ENCODE assay signal across 8 cellular contexts in the genomic region with DNA sequence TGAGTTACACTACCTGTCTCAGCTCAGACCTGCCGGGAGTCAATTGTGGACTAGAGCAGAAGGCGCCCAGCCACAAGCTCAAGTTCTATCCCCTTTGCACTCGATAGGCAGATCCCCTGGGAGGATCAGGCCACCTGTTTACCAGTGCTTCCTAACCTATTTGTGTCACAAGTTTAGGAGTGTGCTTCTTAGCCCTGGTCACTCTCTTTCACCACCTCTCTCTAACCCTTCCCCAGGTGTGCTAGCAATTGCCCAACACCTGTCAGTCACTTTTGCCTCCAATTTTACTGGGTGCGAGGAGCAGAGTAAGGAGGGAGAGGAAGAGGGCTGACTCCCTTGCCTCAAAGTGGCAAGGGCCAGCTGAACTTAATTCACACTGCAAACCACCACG. TPM values are rescaled to one million over a fixed set of nuclear protein-coding genes. Genes with fewer than 3 reads are reported as not detected.
DNase-seq lines count a peak whose midpoint lies in the region; ATAC-seq, FAIRE-seq and TF ChIP-seq lines count a peak whose summit lies in the region.

No MANE protein-coding gene starts in this region.

- H3K9me3 ChIP-seq in HUES64 (ENCODE audit: insufficient read depth, low read depth, low read length) (no peaks in the 10 kb centered on the region), keratinocyte (ENCODE audit: control insufficient read depth, low read depth, low read length) (no peaks in the 10 kb centered on the region), subcutaneous abdominal adipose tissue (ENCODE audit: control insufficient read depth in 5 of 5, low read length in 5 of 5) (no peaks in the 10 kb centered on the region)

- DNase-seq in SIG-M5 treated with dmso at 0.1 percent for 504 hours (lab: John Stamatoyannopoulos, UW; ENCODE audit: unreplicated experiment) (peak; percentile 35), SIG-M5 (lab: John Stamatoyannopoulos, UW) (no peak), keratinocyte (ENCODE audit: low read depth, low spot score) (no peak), T1000 (lab: John Stamatoyannopoulos, UW) (no peak)
- DNase-seq in activated naive CD8-positive, alpha-beta T cell treated with anti-CD3 and anti-CD28 coated beads for 36 hours, result no peak

- no peaks in the 10 kb centered on the region for H3K9me1 ChIP-seq in keratinocyte (ENCODE audit: control insufficient read depth, extremely low read depth, insufficient read depth, low read length)

- WGBS in HUES64, result 36% methylated on average over 5 of the region's 5 CpGs

- peak; percentile 5 for FAIRE-seq in keratinocyte (lab: Jason Lieb, UNC)

- H3K4me3 ChIP-seq in HUES64 (ENCODE audit: low read length), result peak overlapping the region; percentile 87
- peak overlapping the region; percentile 71 to 91 (median 80) for H3K4me3 ChIP-seq in keratinocyte (ENCODE audit: control insufficient read depth in 2 of 3, extremely low read depth in 1 of 3, insufficient read depth in 2 of 3, low read depth in 1 of 3, low read length in 3 of 3)
- H3K4me3 ChIP-seq in subcutaneous abdominal adipose tissue (ENCODE audit: low read depth in 1 of 5, low read length in 5 of 5), result peak overlapping the region; percentile 85 to 93 (median 88)

- H3K79me2 ChIP-seq in keratinocyte (ENCODE audit: control insufficient read depth, insufficient read depth, low read length), result peaks cover 39% of the 10 kb centered on the region

- H3K4me1 ChIP-seq in HUES64 (ENCODE audit: insufficient read depth, low read length) (peaks cover 27% of the 10 kb centered on the region), keratinocyte (ENCODE audit: control insufficient read depth, extremely low read depth, insufficient read depth, low read length) (peaks cover 14% of the 10 kb centered on the region), subcutaneous abdominal adipose tissue (ENCODE audit: control insufficient read depth in 5 of 5, insufficient read depth in 5 of 5, low read length in 5 of 5) (peaks cover 0 to 34% (median 28%) of the 10 kb centered on the region in 5 donors)

- dilution Hi-C loops in keratinocyte (cut with MboI; ENCODE audit: extremely low pct_ligation_motif_present, low sequenced_read_pairs), result no loop called here

- H3K27ac Mint-ChIP-seq in activated naive CD8-positive, alpha-beta T cell treated with anti-CD3 and anti-CD28 coated beads for 36 hours, result peak overlapping the region; percentile 93

- H4K20me1 ChIP-seq in keratinocyte (ENCODE audit: control insufficient read depth, extremely low read depth, insufficient read depth, low read length), result no peaks in the 10 kb centered on the region

- peaks cover 26% of the 10 kb centered on the region for H3K36me3 ChIP-seq in HUES64 (ENCODE audit: insufficient read depth, low read length)
- peaks cover 0 to 7% of the 10 kb centered on the region in 2 experiments for H3K36me3 ChIP-seq in keratinocyte (ENCODE audit: control insufficient read depth in 2 of 2, extremely low read depth in 1 of 2, insufficient read depth in 2 of 2, low read length in 2 of 2)
- no peaks in the 10 kb centered on the region for H3K36me3 ChIP-seq in subcutaneous abdominal adipose tissue (ENCODE audit: control insufficient read depth in 5 of 5, insufficient read depth in 5 of 5, low read length in 5 of 5)

- H3K27ac ChIP-seq in HUES64 (ENCODE audit: low read depth, low read length), result no peak overlapping the region; the same call in 1 of the 2 replicates
- peak overlapping the region; percentile 76 for H3K27ac ChIP-seq in keratinocyte (ENCODE audit: control insufficient read depth, insufficient read depth, low read length)
- peak overlapping the region; percentile 80 for H3K27ac ChIP-seq in subcutaneous abdominal adipose tissue (ENCODE audit: low read depth, low read length)

- H3K9ac ChIP-seq in HUES64 (ENCODE audit: low read depth, low read length) (peak overlapping the region; percentile 84), keratinocyte (ENCODE audit: control insufficient read depth, extremely low read depth, insufficient read depth, low read length) (peak overlapping the region; percentile 80), subcutaneous abdominal adipose tissue (ENCODE audit: low read length in 5 of 5) (peak overlapping the region; percentile 77 to 98 (median 83))

- H3K9me3 Mint-ChIP-seq in activated naive CD8-positive, alpha-beta T cell treated with anti-CD3 and anti-CD28 coated beads for 36 hours, result no peaks in the 10 kb centered on the region

- ATAC-seq in GM21576 (IDR thresholded peaks at IDR 0.05; ENCODE audit: unreplicated experiment), result no peak

- peaks cover 37% of the 10 kb centered on the region for H3K4me1 Mint-ChIP-seq in activated naive CD8-positive, alpha-beta T cell treated with anti-CD3 and anti-CD28 coated beads for 36 hours

- H3K27me3 ChIP-seq in HUES64 (ENCODE audit: insufficient read depth, low read length) (no peaks in the 10 kb centered on the region; the same call in 1 of the 2 replicates), keratinocyte (ENCODE audit: control insufficient read depth, extremely low read depth, insufficient read depth, low read length) (no peaks in the 10 kb centered on the region), subcutaneous abdominal adipose tissue (ENCODE audit: control insufficient read depth in 5 of 5, insufficient read depth in 4 of 5, low read length in 5 of 5) (no peaks in the 10 kb centered on the region)

- no peaks in the 10 kb centered on the region for H3K27me3 Mint-ChIP-seq in activated naive CD8-positive, alpha-beta T cell treated with anti-CD3 and anti-CD28 coated beads for 36 hours

- H2AFZ ChIP-seq in keratinocyte (ENCODE audit: control insufficient read depth, low read length), result peak overlapping the region; percentile 75

- TF ChIP-seq CTCF in keratinocyte (optimal IDR thresholded peaks at IDR 0.05 in 1 of 3, IDR thresholded peaks at IDR 0.05 in 1 of 3, conservative IDR thresholded peaks at IDR 0.05 in 1 of 3; ENCODE audit: extremely low read depth in 1 of 3, insufficient read depth in 2 of 3, low read length in 3 of 3), result no peak

- H3K36me3 Mint-ChIP-seq in activated naive CD8-positive, alpha-beta T cell treated with anti-CD3 and anti-CD28 coated beads for 36 hours, result peaks cover 14% of the 10 kb centered on the region

- peak overlapping the region; percentile 85 for H3K4me3 Mint-ChIP-seq in activated naive CD8-positive, alpha-beta T cell treated with anti-CD3 and anti-CD28 coated beads for 36 hours

- H3K4me2 ChIP-seq in keratinocyte (ENCODE audit: control insufficient read depth, extremely low read depth, insufficient read depth, low read depth, low read length), result peak overlapping the region; percentile 97

RNA-seq across cellular contexts. Expression of a gene that starts 0.7 kb away (rescaled TPM):
- polyA plus RNA-seq in HUES64 (2013, experiment 1 of 2), result 10.3 TPM
- polyA plus RNA-seq in HUES64 (2013, experiment 2 of 2), result 10.2 TPM
- total RNA-seq in activated naive CD8-positive, alpha-beta T cell treated with anti-CD3 and anti-CD28 coated beads for 36 hours, result 10 to 100 TPM; 18.8 to 20.0 TPM
- polyA plus RNA-seq in keratinocyte, result 8.1 to 19.4 TPM (median 13.4 TPM) in 3 replicates
- 3.8 TPM for polyA plus RNA-seq in keratinocyte (2011; ENCODE audit: low read depth)
- polyA plus RNA-seq in keratinocyte (2011; cell fraction: cytosol; rRNA removed), result 7.2 and 14.0 TPM in 2 replicates
- 6.0 and 9.1 TPM in 2 replicates for polyA plus RNA-seq in keratinocyte (2011; cell fraction: nucleus; rRNA removed)
- 13.6 and 13.7 TPM in 2 replicates for polyA plus RNA-seq in keratinocyte (2012; ENCODE audit: low replicate concordance)
- polyA minus RNA-seq in keratinocyte, result 5.2 to 18.2 TPM (median 15.6 TPM) in 3 replicates
- 9.6 TPM for polyA minus RNA-seq in keratinocyte (2011; cell fraction: cytosol; rRNA and poly(A)+ RNA removed)
- polyA minus RNA-seq in keratinocyte (2011; cell fraction: nucleus; rRNA and poly(A)+ RNA removed), result 7.6 and 16.7 TPM in 2 replicates
